8 cellular contexts compared by ENCODE assay signal in the genomic region with DNA sequence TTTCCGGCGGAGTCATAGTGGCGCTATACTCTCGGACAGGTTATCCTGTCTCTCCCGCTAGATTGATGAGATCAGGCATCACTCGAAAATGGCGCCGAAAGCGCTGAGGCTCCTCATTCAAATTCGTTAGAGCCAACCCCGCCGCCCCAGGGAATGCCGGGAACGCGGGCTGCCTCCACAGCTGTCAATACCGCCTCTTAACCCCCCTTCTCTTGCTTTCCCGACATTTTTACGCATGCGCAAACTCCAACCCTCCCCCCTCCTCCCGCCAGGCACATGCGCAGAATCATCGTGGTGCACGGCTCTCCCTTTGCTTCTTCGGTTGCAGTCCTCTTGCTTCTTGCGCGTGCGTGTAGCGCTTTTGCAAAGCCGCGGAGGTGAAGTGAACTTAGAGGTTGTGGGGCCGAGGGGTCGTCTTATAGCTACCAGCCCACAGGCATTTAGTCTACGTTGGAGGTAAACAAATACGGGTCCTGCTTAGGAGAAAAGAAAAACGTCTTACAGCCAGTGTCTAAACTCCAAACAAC.
DNase-seq lines count a peak whose midpoint lies in the region; ATAC-seq lines count a peak whose summit lies in the region.

No MANE protein-coding gene starts in this region.

- H3K9me3 Mint-ChIP-seq in activated CD4-positive, alpha-beta T cell treated with anti-CD3 and anti-CD28 coated beads, Interleukin-2, amount 10 ng/mL, durations not matched to agents 7 days and 5 days: no peaks in the 10 kb centered on the region

- peaks cover 42% of the 10 kb centered on the region for H3K36me3 Mint-ChIP-seq in activated CD4-positive, alpha-beta T cell treated with anti-CD3 and anti-CD28 coated beads, Interleukin-2, amount 10 ng/mL, durations not matched to agents 7 days and 5 days (ENCODE audit: low read depth)

- DNase-seq in C1 segment of cervical spinal cord (lab: John Stamatoyannopoulos, UW): peak; percentile 94 to 99 (median 98)
- peak; percentile 99 for DNase-seq in NCI-H526 treated with DMSO at 0.1 percent for 48 hours (lab: John Stamatoyannopoulos, UW)
- DNase-seq in activated CD4-positive, alpha-beta T cell treated with anti-CD3 and anti-CD28 coated beads, Interleukin-2, amount 10 ng/mL, durations not matched to agents 7 days and 5 days: peak; percentile 99
- peak; percentile 47 for DNase-seq in cortex of kidney (lab: John Stamatoyannopoulos, UW)
- peak; percentile 98 for DNase-seq in left colon
- DNase-seq in stimulated activated CD4-positive, alpha-beta T cell treated with anti-CD3 and anti-CD28 coated beads, Interleukin-1b, Interleukin-23, amount 100 ng/mL, for 4 hours (ENCODE audit: low read depth in 2 of 2): peak; percentile 91 to 99

- peaks cover 46% of the 10 kb centered on the region for H3K4me1 Mint-ChIP-seq in activated CD4-positive, alpha-beta T cell treated with anti-CD3 and anti-CD28 coated beads, Interleukin-2, amount 10 ng/mL, durations not matched to agents 7 days and 5 days

- peak overlapping the region; percentile 100 for H3K27ac Mint-ChIP-seq in activated CD4-positive, alpha-beta T cell treated with anti-CD3 and anti-CD28 coated beads, Interleukin-2, amount 10 ng/mL, durations not matched to agents 7 days and 5 days

- peak overlapping the region; percentile 99 for H3K4me3 Mint-ChIP-seq in activated CD4-positive, alpha-beta T cell treated with anti-CD3 and anti-CD28 coated beads, Interleukin-2, amount 10 ng/mL, durations not matched to agents 7 days and 5 days

- CTCF ChIA-PET in activated CD4-positive, alpha-beta T cell treated with anti-CD3 and anti-CD28 coated beads, Interleukin-2, amount 10 ng/mL, durations not matched to agents 7 days and 5 days (lab: Charles Lee): interaction anchor here (1.0 to 2.4 kb wide), 9 partner anchors 13 to 830 kb away, joined by 3 to 13 read pairs (median 3); no protein-coding TSS in a partner anchor

- intact Hi-C loops in left colon (cut with DNase I, micrococcal nuclease): loop anchor here (5.0 to 10.0 kb wide), 3 partner anchors 40 to 453 kb away; no protein-coding TSS in a partner anchor

- ATAC-seq in GM19351 (IDR thresholded peaks at IDR 0.05; ENCODE audit: unreplicated experiment) (peak; percentile 71), HG03520 (IDR thresholded peaks at IDR 0.05; ENCODE audit: unreplicated experiment) (peak; percentile 62), left colon (peak; percentile 79)

- POLR2A ChIA-PET in activated CD4-positive, alpha-beta T cell treated with anti-CD3 and anti-CD28 coated beads, Interleukin-2, amount 10 ng/mL, durations not matched to agents 7 days and 5 days (lab: Charles Lee): interaction anchor here (0.9 to 2.2 kb wide), 3 partner anchors 41 to 1371 kb away, joined by 3 to 7 read pairs (median 3); a partner anchor contains a TSS

- H3K27me3 Mint-ChIP-seq in activated CD4-positive, alpha-beta T cell treated with anti-CD3 and anti-CD28 coated beads, Interleukin-2, amount 10 ng/mL, durations not matched to agents 7 days and 5 days: no peaks in the 10 kb centered on the region

Comparison
In these comparisons a context has a peak if more than half of its experiments do, and no peak if none do; other contexts are left out.
1. Peak in every context shown above with its lines: DNase-seq and ATAC-seq.
2. DNase-seq: peak in every context shown above with its lines; median percentile 99 in NCI-H526 treated with DMSO at 0.1 percent for 48 hours; 99 in activated CD4-positive, alpha-beta T cell treated with anti-CD3 and anti-CD28 coated beads, Interleukin-2, amount 10 ng/mL, durations not matched to agents 7 days and 5 days; 98 in C1 segment of cervical spinal cord; 98 in left colon; 95 in stimulated activated CD4-positive, alpha-beta T cell treated with anti-CD3 and anti-CD28 coated beads, Interleukin-1b, Interleukin-23, amount 100 ng/mL, for 4 hours; 47 in cortex of kidney.